Comparison of ENCODE assay signal across 8 cellular contexts in genomic region chr17:9522074-9522473, GRCh38. TPM values are rescaled to one million over a fixed set of nuclear protein-coding genes. Genes with fewer than 3 reads are reported as not detected.
DNase-seq lines count a peak whose midpoint lies in the region; ATAC-seq, FAIRE-seq and TF ChIP-seq lines count a peak whose summit lies in the region.

No MANE protein-coding gene starts in this region.

- H3K27ac ChIP-seq in K562 (ENCODE audit: extremely low read depth, low read depth, low read length) (no peak overlapping the region), kidney (ENCODE audit: low read depth in 2 of 2, low read length in 2 of 2) (no peak overlapping the region)

- in situ Hi-C loops in K562 (cut with MboI), result no loop called here

- no peak overlapping the region for H3K4me3 Mint-ChIP-seq in activated CD4-positive, alpha-beta T cell treated with anti-CD3 and anti-CD28 coated beads, Interleukin-2, amount 10 ng/mL, durations not matched to agents 7 days and 5 days

- TF ChIP-seq RAD21 in K562 (CRISPR knock-in tag; conservative IDR thresholded peaks at IDR 0.05 in 1 of 2, IDR thresholded peaks at IDR 0.05 in 1 of 2), result peak in 1 of 2 experiments; percentile 73; a peak in 2 of 4 replicates

- peak; percentile 72 for ATAC-seq in K562
- ATAC-seq in GM18870 (IDR thresholded peaks at IDR 0.05; ENCODE audit: unreplicated experiment), result no peak

- CTCF ChIA-PET in activated CD4-positive, alpha-beta T cell treated with anti-CD3 and anti-CD28 coated beads, Interleukin-2, amount 10 ng/mL, durations not matched to agents 7 days and 5 days (lab: Charles Lee), result interaction anchor here (0.6 kb wide), 1 partner anchor 124 kb away, joined by 3 read pairs; no protein-coding TSS in a partner anchor
- CTCF ChIA-PET in K562 (lab: Yijun Ruan, JAX; ENCODE audit: low intra/inter-chr PET ratio), result interaction anchor here (1.2 kb wide), 1 partner anchor 531 kb away, joined by 4 read pairs; no protein-coding TSS in a partner anchor

- no peaks in the 10 kb centered on the region for H3K9me1 ChIP-seq in K562 (ENCODE audit: control insufficient read depth, insufficient read depth, low read length)

- no peak overlapping the region for H3K4me3 ChIP-seq in K562
- H3K4me3 ChIP-seq in kidney (ENCODE audit: low read length in 2 of 2), result no peak overlapping the region

- TF ChIP-seq EP300 in K562 (IDR thresholded peaks at IDR 0.05; ENCODE audit: low read length), result no peak

- peaks cover 14% of the 10 kb centered on the region for H3K4me1 Mint-ChIP-seq in activated CD4-positive, alpha-beta T cell treated with anti-CD3 and anti-CD28 coated beads, Interleukin-2, amount 10 ng/mL, durations not matched to agents 7 days and 5 days

- TF ChIP-seq POLR2A in K562 (conservative IDR thresholded peaks at IDR 0.05), result no peak

- H3K9ac ChIP-seq in K562 (ENCODE audit: insufficient read depth in 1 of 2, low read depth in 2 of 2, low read length in 2 of 2) (no peak overlapping the region), kidney (ENCODE audit: low read length in 2 of 2) (no peak overlapping the region)

- no peaks in the 10 kb centered on the region for H3K9me3 Mint-ChIP-seq in activated CD4-positive, alpha-beta T cell treated with anti-CD3 and anti-CD28 coated beads, Interleukin-2, amount 10 ng/mL, durations not matched to agents 7 days and 5 days

- H3K27me3 ChIP-seq in K562 (ENCODE audit: control insufficient read depth in 2 of 2, insufficient read depth in 2 of 2, low read length in 2 of 2), result no peaks in the 10 kb centered on the region

- no peaks in the 10 kb centered on the region for H3K36me3 ChIP-seq in K562 (ENCODE audit: control insufficient read depth, insufficient read depth, low read length)
- H3K36me3 ChIP-seq in kidney (ENCODE audit: control insufficient read depth in 1 of 2, insufficient read depth in 2 of 2, low read length in 2 of 2), result no peaks in the 10 kb centered on the region

- intact Hi-C loops in K562 (cut with micrococcal nuclease) (loop anchor here (5.0 kb wide), 1 partner anchor 120 kb away; no protein-coding TSS in a partner anchor), kidney (cut with DNase I) (loop anchor here (10.0 kb wide), 1 partner anchor 537 kb away; no protein-coding TSS in a partner anchor)

- FAIRE-seq in K562 (lab: Jason Lieb, UNC) (peak; percentile 11), kidney (lab: Jason Lieb, UNC) (no peak)

- H3K27ac Mint-ChIP-seq in activated CD4-positive, alpha-beta T cell treated with anti-CD3 and anti-CD28 coated beads, Interleukin-2, amount 10 ng/mL, durations not matched to agents 7 days and 5 days, result no peak overlapping the region

- no peak overlapping the region for H3K4me2 ChIP-seq in K562 (ENCODE audit: insufficient read depth, low read length)

- peaks cover 0 to 3% of the 10 kb centered on the region in 2 experiments; a peak in 2 of 5 replicates for H3K4me1 ChIP-seq in K562 (replicated peaks in 1 of 2; ENCODE audit: control insufficient read depth in 2 of 2, insufficient read depth in 2 of 2, low read length in 2 of 2)
- no peaks in the 10 kb centered on the region for H3K4me1 ChIP-seq in kidney (ENCODE audit: control insufficient read depth in 1 of 2, insufficient read depth in 1 of 2, low read depth in 1 of 2, low read length in 2 of 2)

- no TSS peak for BruUV-seq in K562 (replicated peaks; lab: Mats Ljungman, UMichigan)

- H2AFZ ChIP-seq in K562 (ENCODE audit: low read depth, low read length), result no peak overlapping the region

- POLR2A ChIA-PET in activated CD4-positive, alpha-beta T cell treated with anti-CD3 and anti-CD28 coated beads, Interleukin-2, amount 10 ng/mL, durations not matched to agents 7 days and 5 days (lab: Charles Lee), result no interaction called here
- POLR2A ChIA-PET in K562 (lab: Yijun Ruan, JAX), result interaction anchor here (0.5 to 0.7 kb wide), 2 partner anchors 222 to 995 kb away, joined by 3 read pairs; no protein-coding TSS in a partner anchor

- H3K27me3 Mint-ChIP-seq in activated CD4-positive, alpha-beta T cell treated with anti-CD3 and anti-CD28 coated beads, Interleukin-2, amount 10 ng/mL, durations not matched to agents 7 days and 5 days, result no peaks in the 10 kb centered on the region

- H3K79me2 ChIP-seq in K562 (ENCODE audit: control insufficient read depth, insufficient read depth, low read length), result no peaks in the 10 kb centered on the region

- 0% methylated on average over 4 of the region's 4 CpGs for WGBS in K562 (ENCODE audit: insufficient coverage, low coverage, missing lambda C conversion rate)

- H3K9me3 ChIP-seq in K562 (replicated peaks; ENCODE audit: control insufficient read depth, insufficient read depth, low read depth, low read length) (no peaks in the 10 kb centered on the region), kidney (ENCODE audit: control insufficient read depth in 1 of 2, low read length in 2 of 2) (no peaks in the 10 kb centered on the region)

- H4K20me1 ChIP-seq in K562 (replicated peaks; ENCODE audit: control insufficient read depth, insufficient read depth, low read length), result no peaks in the 10 kb centered on the region

- peak; percentile 27 to 45 (median 35); a peak in 3 of 6 replicates for TF ChIP-seq CTCF in K562 (IDR thresholded peaks at IDR 0.05 in 2 of 3, conservative IDR thresholded peaks at IDR 0.05 in 1 of 3; ENCODE audit: insufficient read depth in 2 of 3, low read depth in 1 of 3, low read length in 3 of 3)
- TF ChIP-seq CTCF in kidney (IDR thresholded peaks at IDR 0.05; ENCODE audit: borderline replicate concordance, extremely low read depth, insufficient read depth), result peak; percentile 51

- peak; percentile 34 for DNase-seq in activated CD4-positive, alpha-beta T cell treated with anti-CD3 and anti-CD28 coated beads, Interleukin-2, amount 10 ng/mL, durations not matched to agents 7 days and 5 days
- no peak for DNase-seq in activated CD4-positive, alpha-beta T cell treated with anti-CD3 and anti-CD28 coated beads, Interleukin-2, amount 50 U/mL, for 1 hour
- DNase-seq in NCI-H146 (lab: John Stamatoyannopoulos, UW) (peak; percentile 41), K562 (ENCODE audit: extremely low read depth in 1 of 4, low spot score in 3 of 4) (peak in 2 of 4 experiments; percentile 17 to 52), kidney (no peak), NCI-H446 treated with DMSO at 0.1 percent for 48 hours (lab: John Stamatoyannopoulos, UW) (no peak)
- no peak for DNase-seq in stimulated activated CD4-positive, alpha-beta T cell treated with anti-CD3 and anti-CD28 coated beads, Interleukin-4, amount 100 ng/mL, for 24 hours

- H3K36me3 Mint-ChIP-seq in activated CD4-positive, alpha-beta T cell treated with anti-CD3 and anti-CD28 coated beads, Interleukin-2, amount 10 ng/mL, durations not matched to agents 7 days and 5 days (ENCODE audit: low read depth), result no peaks in the 10 kb centered on the region

TF ChIP-seq in K562, 482 proteins besides CTCF, POLR2A, EP300 and RAD21:
- TF ChIP-seq TEAD1 (CRISPR knock-in tag; IDR thresholded peaks at IDR 0.05) (no peak), SMC3 (conservative IDR thresholded peaks at IDR 0.05; ENCODE audit: insufficient read depth, low read depth, low read length) (0 out of 2 replicates have a peak, but pooled peaks have one; percentile 17)

RNA-seq across cellular contexts. Expression of gene STX8, which starts 53.5 kb away (rescaled TPM):
- 10 to 100 TPM; 84.8 to 91.7 TPM for total RNA-seq in activated CD4-positive, alpha-beta T cell treated with anti-CD3 and anti-CD28 coated beads, Interleukin-2, amount 10 ng/mL, durations not matched to agents 7 days and 5 days
- total RNA-seq in K562 (2011; cell fraction: chromatin; rRNA removed; ENCODE audit: low replicate concordance), result 30.8 and 43.1 TPM in 2 replicates
- 17.9 and 19.3 TPM in 2 replicates for total RNA-seq in K562 (2011; cell fraction: nucleolus; rRNA removed)
- total RNA-seq in K562 (2011; cell fraction: nucleoplasm; rRNA removed), result 27.4 and 35.1 TPM in 2 replicates
- total RNA-seq in K562 (2014; rRNA removed) (15.6 and 19.6 TPM in 2 replicates), K562 (2014; rRNA removed; fragmentation: Illumina TruSeq; extraction: Trizol) (20.1 and 22.5 TPM in 2 replicates), K562 (2015; rRNA removed; fragmentation: Illumina TruSeq; extraction: Trizol) (22.1 and 22.8 TPM in 2 replicates), K562 (2021) (14.5 and 14.6 TPM in 2 replicates), kidney (67.2 TPM)
- polyA plus RNA-seq in K562 (2011; rRNA removed) (20.8 and 26.6 TPM in 2 replicates), K562 (2014; fragmentation: Illumina TruSeq; extraction: Trizol) (15.6 and 17.3 TPM in 2 replicates), K562 (2014; fragmentation: Nextera tagmentation; extraction: Ambion mirVana) (10 to 100 TPM; 40.8 to 42.5 TPM), K562 (2014; rRNA removed) (19.6 and 23.1 TPM in 2 replicates), kidney (ENCODE audit: insufficient read depth, low read depth, low replicate concordance) (127 TPM)
- polyA plus RNA-seq in K562 (2011; cell fraction: cytosol; rRNA removed), result 5.2 and 12.0 TPM in 2 replicates
- polyA plus RNA-seq in K562 (2011; cell fraction: nucleus; rRNA removed), result 6.2 and 8.4 TPM in 2 replicates
- 29.0 and 39.1 TPM in 2 replicates for polyA plus RNA-seq in K562 (2012)
- polyA minus RNA-seq in K562 (2011; rRNA and poly(A)+ RNA removed), result 33.2 and 33.9 TPM in 2 replicates
- 9.2 and 9.4 TPM in 2 replicates for polyA minus RNA-seq in K562 (2011; cell fraction: cytosol; rRNA and poly(A)+ RNA removed)
- 9.4 and 14.8 TPM in 2 replicates for polyA minus RNA-seq in K562 (2011; cell fraction: nucleus; rRNA and poly(A)+ RNA removed)

RNA-seq across cellular contexts. Expression of gene CFAP52, which starts 54.4 kb away (rescaled TPM):
- not detected for total RNA-seq in activated CD4-positive, alpha-beta T cell treated with anti-CD3 and anti-CD28 coated beads, Interleukin-2, amount 10 ng/mL, durations not matched to agents 7 days and 5 days
- not detected in 2 replicates for total RNA-seq in K562 (2011; cell fraction: chromatin; rRNA removed; ENCODE audit: low replicate concordance)
- not detected in 2 replicates for total RNA-seq in K562 (2011; cell fraction: nucleolus; rRNA removed)
- total RNA-seq in K562 (2011; cell fraction: nucleoplasm; rRNA removed), result not detected in 2 replicates
- total RNA-seq in K562 (2014; rRNA removed) (not detected in 2 replicates), K562 (2014; rRNA removed; fragmentation: Illumina TruSeq; extraction: Trizol) (not detected in 2 replicates), K562 (2015; rRNA removed; fragmentation: Illumina TruSeq; extraction: Trizol) (not detected in 2 replicates), K562 (2021) (not detected in 2 replicates), kidney (1.7 TPM)
- polyA plus RNA-seq in K562 (2011; rRNA removed) (not detected in 2 replicates), K562 (2014; fragmentation: Illumina TruSeq; extraction: Trizol) (not detected in 2 replicates), K562 (2014; fragmentation: Nextera tagmentation; extraction: Ambion mirVana) (not detected), K562 (2014; rRNA removed) (not detected in 2 replicates), kidney (ENCODE audit: insufficient read depth, low read depth, low replicate concordance) (not detected)
- not detected in 2 replicates for polyA plus RNA-seq in K562 (2011; cell fraction: cytosol; rRNA removed)
- not detected in 2 replicates for polyA plus RNA-seq in K562 (2011; cell fraction: nucleus; rRNA removed)
- polyA plus RNA-seq in K562 (2012), result not detected in 2 replicates
- not detected in 2 replicates for polyA minus RNA-seq in K562 (2011; rRNA and poly(A)+ RNA removed)
- not detected in 2 replicates for polyA minus RNA-seq in K562 (2011; cell fraction: cytosol; rRNA and poly(A)+ RNA removed)
- not detected in 2 replicates for polyA minus RNA-seq in K562 (2011; cell fraction: nucleus; rRNA and poly(A)+ RNA removed)

Comparison
In these comparisons a context has a peak if more than half of its experiments do, and no peak if none do; other contexts are left out.
1. DNase-seq: peak in activated CD4-positive, alpha-beta T cell treated with anti-CD3 and anti-CD28 coated beads, Interleukin-2, amount 10 ng/mL, durations not matched to agents 7 days and 5 days (single experiment) and NCI-H146 (single experiment); none in activated CD4-positive, alpha-beta T cell treated with anti-CD3 and anti-CD28 coated beads, Interleukin-2, amount 50 U/mL, for 1 hour (single experiment), kidney (single experiment), NCI-H446 treated with DMSO at 0.1 percent for 48 hours (single experiment) and stimulated activated CD4-positive, alpha-beta T cell treated with anti-CD3 and anti-CD28 coated beads, Interleukin-4, amount 100 ng/mL, for 24 hours (single experiment).